Comparison of ENCODE assay signal across 14 cellular contexts in genomic region chr11:128504489-128504888, GRCh38.
DNase-seq lines count a peak whose midpoint lies in the region; ATAC-seq and TF ChIP-seq lines count a peak whose summit lies in the region.
"Had no signal": no experiment of that assay in that cellular context is flagged by ENCODE, and none has a peak within 500 bp of the region (broad histone marks: within the 10 kb centered on the region; RNA-seq: fewer than 3 reads in every experiment).

No MANE protein-coding gene starts in this region.

- no peak for TF ChIP-seq CTCF in DOHH2 (IDR thresholded peaks at IDR 0.05; ENCODE audit: low read depth, low read length, poor library complexity, severe bottlenecking)
- TF ChIP-seq CTCF in RWPE2 (IDR thresholded peaks at IDR 0.05; ENCODE audit: poor library complexity, severe bottlenecking), result no peak
- no peak for TF ChIP-seq CTCF in nephron (IDR thresholded peaks at IDR 0.05; ENCODE audit: unreplicated experiment in 3 of 3)
- no peak for TF ChIP-seq CTCF in progenitor cell of endocrine pancreas (IDR thresholded peaks at IDR 0.05; ENCODE audit: unreplicated experiment)

- peaks cover 84% of the 10 kb centered on the region for H3K4me1 Mint-ChIP-seq in nephron
- H3K4me1 Mint-ChIP-seq in progenitor cell of endocrine pancreas (ENCODE audit: low read depth), result peaks cover 8% of the 10 kb centered on the region

- no peaks in the 10 kb centered on the region for H3K9me3 Mint-ChIP-seq in nephron
- H3K9me3 Mint-ChIP-seq in progenitor cell of endocrine pancreas (ENCODE audit: low read depth), result peaks cover 3% of the 10 kb centered on the region

- no peak overlapping the region for H3K4me3 Mint-ChIP-seq in nephron
- no peak overlapping the region for H3K4me3 Mint-ChIP-seq in progenitor cell of endocrine pancreas (ENCODE audit: low read depth)

- H3K9me2 ChIP-seq in DOHH2 (replicated peaks; ENCODE audit: control insufficient read depth, low read length), result no peaks in the 10 kb centered on the region

- H3K27me3 ChIP-seq in DOHH2 (ENCODE audit: control insufficient read depth, low read length), result no peaks in the 10 kb centered on the region
- H3K27me3 ChIP-seq in RWPE2 (ENCODE audit: insufficient read depth, poor library complexity, severe bottlenecking), result no peaks in the 10 kb centered on the region

- ATAC-seq in RWPE2 (ENCODE audit: low read depth) (no peak), HG03565 (IDR thresholded peaks at IDR 0.05; ENCODE audit: unreplicated experiment) (no peak)
- ATAC-seq: activated CD4-positive, CD25-positive, alpha-beta regulatory T cell treated with anti-CD3 and anti-CD28 coated beads, Interleukin-2, amount 50 U/mL, for 24 hours; left lobe of liver; PC-3; sciatic nerve had no signal

- peaks cover 71% of the 10 kb centered on the region for H4K20me1 ChIP-seq in DOHH2 (ENCODE audit: control insufficient read depth, insufficient read depth, low read depth, low read length)

- H3K9me3 ChIP-seq in DOHH2 (ENCODE audit: control insufficient read depth, insufficient read depth, low read length) (no peaks in the 10 kb centered on the region), RWPE2 (ENCODE audit: severe bottlenecking) (no peaks in the 10 kb centered on the region)

- peaks cover 97% of the 10 kb centered on the region for H3K36me3 ChIP-seq in DOHH2 (ENCODE audit: control insufficient read depth, low read length)
- peaks cover 73% of the 10 kb centered on the region for H3K36me3 ChIP-seq in RWPE2 (ENCODE audit: low read depth)

- H3K27ac ChIP-seq in DOHH2 (ENCODE audit: low read depth, low read length), result peak overlapping the region; percentile 58
- peak overlapping the region; percentile 93 for H3K27ac ChIP-seq in RWPE2 (ENCODE audit: poor library complexity, severe bottlenecking)

- H3K4me1 ChIP-seq in DOHH2 (ENCODE audit: control insufficient read depth, low read length) (peaks cover 100% of the 10 kb centered on the region), RWPE2 (ENCODE audit: insufficient read depth, poor library complexity, severe bottlenecking) (peaks cover 89% of the 10 kb centered on the region)

- H3K27me3 Mint-ChIP-seq in nephron (ENCODE audit: low read depth) (peaks cover 20% of the 10 kb centered on the region), progenitor cell of endocrine pancreas (peaks cover 62% of the 10 kb centered on the region)

- H3K4me2 ChIP-seq in DOHH2 (ENCODE audit: low read length), result peak overlapping the region; percentile 71

- H3K4me3 ChIP-seq in DOHH2 (ENCODE audit: low read length), result peak overlapping the region; percentile 48
- H3K4me3 ChIP-seq in RWPE2 (ENCODE audit: severe bottlenecking), result no peak overlapping the region

- DNase-seq in RWPE2 (ENCODE audit: low spot score) (no peak), cerebellar cortex (ENCODE audit: low spot score) (peak; percentile 45), progenitor cell of endocrine pancreas (ENCODE audit: low spot score, unreplicated experiment) (no peak), DMS79 treated with DMSO at 0.1 percent for 48 hours (lab: John Stamatoyannopoulos, UW) (no peak), cerebellum (ENCODE audit: low spot score) (no peak)
- DNase-seq: DMS153, NCI-H1930, PC-3 had no signal

- H3K27ac Mint-ChIP-seq in nephron (peak overlapping the region in 2 of 3 experiments; percentile 37 to 44), progenitor cell of endocrine pancreas (no peak overlapping the region)

- H3F3A ChIP-seq in DOHH2 (ENCODE audit: control insufficient read depth, insufficient read depth), result peaks cover 20% of the 10 kb centered on the region

- peaks cover 100% of the 10 kb centered on the region for H3K79me2 ChIP-seq in DOHH2 (ENCODE audit: control insufficient read depth, low read length)

- H3K36me3 Mint-ChIP-seq in nephron (ENCODE audit: low read depth), result peaks cover 16% of the 10 kb centered on the region
- H3K36me3 Mint-ChIP-seq in progenitor cell of endocrine pancreas (ENCODE audit: insufficient read depth), result no peaks in the 10 kb centered on the region
